In the genomic region with DNA sequence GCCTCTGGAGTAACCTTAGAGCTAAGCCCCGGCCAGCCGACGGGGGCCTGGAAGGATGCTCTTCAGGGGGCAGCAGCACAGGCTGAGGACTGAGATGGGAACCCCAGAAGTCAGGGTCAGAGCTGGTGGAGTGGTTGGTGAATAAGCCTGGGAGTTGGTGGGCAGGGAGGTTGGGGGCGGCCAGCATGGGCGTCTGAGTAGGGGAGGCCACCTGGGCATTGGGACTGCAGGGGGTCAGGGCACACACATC, we compare ENCODE assay signal across 1 cellular context.
TF ChIP-seq lines count a peak whose summit lies in the region.

No MANE protein-coding gene starts in this region.

TF ChIP-seq in HCT116, 20 proteins besides CTCF, POLR2A, EP300 and RAD21 (continued from another document):
- TF ChIP-seq, protein P1, sequence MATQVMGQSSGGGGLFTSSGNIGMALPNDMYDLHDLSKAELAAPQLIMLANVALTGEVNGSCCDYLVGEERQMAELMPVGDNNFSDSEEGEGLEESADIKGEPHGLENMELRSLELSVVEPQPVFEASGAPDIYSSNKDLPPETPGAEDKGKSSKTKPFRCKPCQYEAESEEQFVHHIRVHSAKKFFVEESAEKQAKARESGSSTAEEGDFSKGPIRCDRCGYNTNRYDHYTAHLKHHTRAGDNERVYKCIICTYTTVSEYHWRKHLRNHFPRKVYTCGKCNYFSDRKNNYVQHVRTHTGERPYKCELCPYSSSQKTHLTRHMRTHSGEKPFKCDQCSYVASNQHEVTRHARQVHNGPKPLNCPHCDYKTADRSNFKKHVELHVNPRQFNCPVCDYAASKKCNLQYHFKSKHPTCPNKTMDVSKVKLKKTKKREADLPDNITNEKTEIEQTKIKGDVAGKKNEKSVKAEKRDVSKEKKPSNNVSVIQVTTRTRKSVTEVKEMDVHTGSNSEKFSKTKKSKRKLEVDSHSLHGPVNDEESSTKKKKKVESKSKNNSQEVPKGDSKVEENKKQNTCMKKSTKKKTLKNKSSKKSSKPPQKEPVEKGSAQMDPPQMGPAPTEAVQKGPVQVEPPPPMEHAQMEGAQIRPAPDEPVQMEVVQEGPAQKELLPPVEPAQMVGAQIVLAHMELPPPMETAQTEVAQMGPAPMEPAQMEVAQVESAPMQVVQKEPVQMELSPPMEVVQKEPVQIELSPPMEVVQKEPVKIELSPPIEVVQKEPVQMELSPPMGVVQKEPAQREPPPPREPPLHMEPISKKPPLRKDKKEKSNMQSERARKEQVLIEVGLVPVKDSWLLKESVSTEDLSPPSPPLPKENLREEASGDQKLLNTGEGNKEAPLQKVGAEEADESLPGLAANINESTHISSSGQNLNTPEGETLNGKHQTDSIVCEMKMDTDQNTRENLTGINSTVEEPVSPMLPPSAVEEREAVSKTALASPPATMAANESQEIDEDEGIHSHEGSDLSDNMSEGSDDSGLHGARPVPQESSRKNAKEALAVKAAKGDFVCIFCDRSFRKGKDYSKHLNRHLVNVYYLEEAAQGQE (IDR thresholded peaks at IDR 0.05; ENCODE audit: low read depth), result no peak
- TF ChIP-seq ZNF274 (IDR thresholded peaks at IDR 0.05; ENCODE audit: low read depth, low read length) (no peak), ELF1 (IDR thresholded peaks at IDR 0.05; ENCODE audit: borderline replicate concordance, low read depth) (no peak), SRF (IDR thresholded peaks at IDR 0.05; ENCODE audit: low read depth) (no peak), CBX3 (IDR thresholded peaks at IDR 0.05; ENCODE audit: low read depth) (no peak), EGR1 (IDR thresholded peaks at IDR 0.05; ENCODE audit: low read depth) (no peak)
